ENCODE assay signal across 14 cellular contexts in genomic region chr4:11037637-11038036, GRCh38.
"Had no signal": no experiment of that assay in that cellular context is flagged by ENCODE, and none has a peak within 500 bp of the region (broad histone marks: within the 10 kb centered on the region; RNA-seq: fewer than 3 reads in every experiment).

No MANE protein-coding gene starts in this region.

- H3K4me1 ChIP-seq: parathyroid adenoma, thyroid gland had no signal

- ATAC-seq: mucosa of descending colon; natural killer cell treated with Interleukin-12 subunit alpha and Interleukin-12 subunit beta and Interleukin-15 and Interleukin-18, amount 100 ng/mL, for 72 hours; stimulated activated naive CD8-positive, alpha-beta T cell treated with anti-CD3 and anti-CD28 coated beads, Interleukin-15, amount 100 ng/mL, for 72 hours had no signal

- H3K27ac ChIP-seq: esophagus squamous epithelium, parathyroid adenoma, skin epidermis, thyroid gland had no signal

- DNase-seq: central memory CD4-positive, alpha-beta T cell; effector memory CD4-positive, alpha-beta T cell; esophagus squamous epithelium; mesenchymal stem cell; mucosa of descending colon; naive B cell; stimulated activated CD4-positive, alpha-beta T cell treated with anti-CD3 and anti-CD28 coated beads, Interleukin-15, amount 100 ng/mL, for 24 hours; stimulated activated CD4-positive, alpha-beta T cell treated with anti-CD3 and anti-CD28 coated beads, Interleukin-2, amount 100 ng/mL, for 48 hours; stimulated activated naive CD4-positive, alpha-beta T cell; stimulated activated naive CD8-positive, alpha-beta T cell treated with anti-CD3 and anti-CD28 coated beads, Interleukin-15, amount 100 ng/mL, for 72 hours; thyroid gland had no signal

- H3K36me3 ChIP-seq: esophagus squamous epithelium, thyroid gland had no signal

- H3K9me3 ChIP-seq: esophagus squamous epithelium, mucosa of descending colon, thyroid gland had no signal

- H3K4me3 ChIP-seq: esophagus squamous epithelium, mucosa of descending colon, skin epidermis, thyroid gland had no signal

- H3K27me3 ChIP-seq: esophagus squamous epithelium, thyroid gland had no signal
